ENCODE assay signal across 30 cellular contexts in the genomic region with DNA sequence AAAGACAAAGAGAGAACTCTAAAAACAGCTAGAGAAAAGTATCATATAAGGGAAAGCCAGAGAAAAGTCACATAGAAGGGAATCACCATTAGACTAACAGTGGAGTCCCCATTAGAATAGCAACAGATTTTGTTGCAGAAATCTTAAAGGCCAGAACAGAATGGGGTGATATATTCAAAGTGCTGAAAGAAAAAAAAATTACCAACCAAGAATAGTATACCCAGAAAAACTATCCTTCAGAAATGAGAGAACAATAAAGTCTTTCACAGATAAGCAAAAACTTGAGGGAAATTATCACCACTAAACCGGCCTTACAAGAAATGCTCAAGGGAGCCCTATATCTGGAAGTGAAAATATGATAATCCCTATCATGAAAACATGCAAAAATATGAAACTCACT. TPM values are rescaled to one million over a fixed set of nuclear protein-coding genes. Genes with fewer than 3 reads are reported as not detected.
A peak's percentile ranks its signal among the peaks of the same experiment; 100 is the strongest.
DNase-seq lines count a peak whose midpoint lies in the region; ATAC-seq, FAIRE-seq and TF ChIP-seq lines count a peak whose summit lies in the region.
"Had no signal": no experiment of that assay in that cellular context is flagged by ENCODE, and none has a peak within 500 bp of the region (broad histone marks: within the 10 kb centered on the region; RNA-seq: fewer than 3 reads in every experiment).

No MANE protein-coding gene starts in this region.

- H3K4me1 ChIP-seq in A549 (no peaks in the 10 kb centered on the region), HEK293 (ENCODE audit: control insufficient read depth, insufficient read depth, low read length) (no peaks in the 10 kb centered on the region)
- H3K4me1 ChIP-seq: BE2C, BLaER1, Caco-2 had no signal

- no peak for TF ChIP-seq EP300 in A549 (IDR thresholded peaks at IDR 0.05)

- no peaks in the 10 kb centered on the region for H3K36me3 ChIP-seq in HEK293 (ENCODE audit: control insufficient read depth in 2 of 2, insufficient read depth in 1 of 2, low read length in 2 of 2)
- H3K36me3 ChIP-seq: BE2C had no signal

- CTCF ChIA-PET in A549 (lab: Yijun Ruan, JAX) (interaction anchor here (0.6 to 4.0 kb wide), 5 partner anchors 15 to 257 kb away, joined by 3 to 28 read pairs (median 3); no protein-coding TSS in a partner anchor), HEK293 (lab: Yijun Ruan, JAX) (interaction anchor here (1.0 kb wide), 1 partner anchor 426 kb away, joined by 3 read pairs; no protein-coding TSS in a partner anchor)

- no peak for ATAC-seq in A549
- ATAC-seq: CD8-positive, alpha-beta T cell had no signal

- no peak overlapping the region for H3K4me2 ChIP-seq in A549
- H3K4me2 ChIP-seq: BLaER1; BLaER1 treated with 17β-estradiol and CSF1 and Interleukin-3, amounts not matched to agents 10 nM and 100 nM had no signal

- POLR2A ChIA-PET in A549 (lab: Yijun Ruan, JAX) (no interaction called here), HEK293 (lab: Yijun Ruan, JAX) (no interaction called here)

- TF ChIP-seq CTCF in A549 (IDR thresholded peaks at IDR 0.05), result no peak
- no peak for TF ChIP-seq CTCF in HEK293 (tag by site-specific recombination; IDR thresholded peaks at IDR 0.05)

- H3K9me3 ChIP-seq in A549, result peaks cover 33% of the 10 kb centered on the region
- H3K9me3 ChIP-seq in HEK293 (ENCODE audit: control insufficient read depth, insufficient read depth, low read depth, low read length), result no peaks in the 10 kb centered on the region; the same call in 1 of the 2 replicates
- H3K9me3 ChIP-seq: BE2C had no signal

- H3K27ac ChIP-seq in A549, result no peak overlapping the region
- no peak overlapping the region for H3K27ac ChIP-seq in HEK293 (ENCODE audit: extremely low read depth, low read depth, low read length)
- H3K27ac ChIP-seq: 22Rv1; BLaER1; BLaER1 treated with 17β-estradiol and CSF1 and Interleukin-3, amounts not matched to agents 10 nM and 100 nM; C4-2B had no signal

- no peak for TF ChIP-seq RAD21 in A549 (conservative IDR thresholded peaks at IDR 0.05 in 1 of 2, IDR thresholded peaks at IDR 0.05 in 1 of 2)

- DNase-seq in A549 (ENCODE audit: low read depth in 1 of 2, low spot score in 1 of 2) (no peak), G401 (ENCODE audit: low spot score) (no peak), ACHN (no peak)
- DNase-seq: 8988T; AML-193; BE2C; C1 segment of cervical spinal cord; Caco-2; Calu3; CD4-positive, alpha-beta memory T cell; CD4-positive, alpha-beta T cell; CD4-positive, CD25-positive, alpha-beta regulatory T cell; CD8-positive, alpha-beta memory T cell; CD8-positive, alpha-beta T cell; COR-L47; DMS 273 treated with DMSO at 0.1 percent for 48 hours; DMS153; DMS53; DMS79; DMS79 treated with DMSO at 0.1 percent for 48 hours; DND-41; EL had no signal

- 7% methylated on average over 1 of the region's 1 CpG for WGBS in A549 (ENCODE audit: missing lambda C conversion rate)

- peak; percentile 89 for FAIRE-seq in A549 (lab: Jason Lieb, UNC)
- FAIRE-seq: A204.1, D721Med, G401.6 had no signal

- TF ChIP-seq POLR2A in A549 (IDR thresholded peaks at IDR 0.05; ENCODE audit: low read length), result no peak

- in situ Hi-C loops in G401 (cut with HindIII; ENCODE audit: low sequenced_read_pairs) (no loop called here), ACHN (cut with HindIII; ENCODE audit: low pct_ligation_motif_present, low pct_unique_long_range_greater_than_20kb, low sequenced_read_pairs) (no loop called here)

- no peak overlapping the region for H3K4me3 ChIP-seq in A549
- H3K4me3 ChIP-seq in HEK293 (ENCODE audit: low read depth, low read length), result no peak overlapping the region
- H3K4me3 ChIP-seq: BLaER1; BLaER1 treated with 17β-estradiol and CSF1 and Interleukin-3, amounts not matched to agents 10 nM and 100 nM had no signal

TF ChIP-seq in A549, 52 proteins besides CTCF, POLR2A, EP300 and RAD21:
- no peak for TF ChIP-seq MAX (IDR thresholded peaks at IDR 0.05)
- TF ChIP-seq CBX8 (IDR thresholded peaks at IDR 0.05), result no peak
- no peak for TF ChIP-seq POLR2AphosphoS2 (conservative IDR thresholded peaks at IDR 0.05; ENCODE audit: low read length)
- no peak for TF ChIP-seq BHLHE40 (IDR thresholded peaks at IDR 0.05; ENCODE audit: low read depth, low read length)
- TF ChIP-seq, protein P1, sequence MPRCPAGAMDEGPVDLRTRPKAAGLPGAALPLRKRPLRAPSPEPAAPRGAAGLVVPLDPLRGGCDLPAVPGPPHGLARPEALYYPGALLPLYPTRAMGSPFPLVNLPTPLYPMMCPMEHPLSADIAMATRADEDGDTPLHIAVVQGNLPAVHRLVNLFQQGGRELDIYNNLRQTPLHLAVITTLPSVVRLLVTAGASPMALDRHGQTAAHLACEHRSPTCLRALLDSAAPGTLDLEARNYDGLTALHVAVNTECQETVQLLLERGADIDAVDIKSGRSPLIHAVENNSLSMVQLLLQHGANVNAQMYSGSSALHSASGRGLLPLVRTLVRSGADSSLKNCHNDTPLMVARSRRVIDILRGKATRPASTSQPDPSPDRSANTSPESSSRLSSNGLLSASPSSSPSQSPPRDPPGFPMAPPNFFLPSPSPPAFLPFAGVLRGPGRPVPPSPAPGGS (IDR thresholded peaks at IDR 0.05), result no peak
- TF ChIP-seq JUNB (IDR thresholded peaks at IDR 0.05), result no peak

TF ChIP-seq in HEK293, 187 proteins besides CTCF, POLR2A, EP300 and RAD21:
- TF ChIP-seq ZNF621 (tag by site-specific recombination; IDR thresholded peaks at IDR 0.05) (no peak), SETDB1 (IDR thresholded peaks at IDR 0.05; ENCODE audit: insufficient read length, low read length) (peak; percentile 99), TRIM28 (IDR thresholded peaks at IDR 0.05; ENCODE audit: borderline replicate concordance, low read length) (0 out of 2 replicates have a peak, but pooled peaks have one; percentile 77)
TF ChIP-seq in HEK293: peak in this region for 2.

RNA-seq across cellular contexts. Expression of gene NSRP1, which starts 51.9 kb away (rescaled TPM):
- polyA plus RNA-seq in A549 (2011; rRNA removed), result 25.2 and 30.9 TPM in 2 replicates
- 17.1 and 21.7 TPM in 2 replicates for polyA plus RNA-seq in A549 (2012; cell fraction: cytosol; rRNA removed)
- polyA plus RNA-seq in A549 (2012; cell fraction: nucleus; rRNA removed), result 9.0 and 13.0 TPM in 2 replicates
- 39.6 to 41.1 TPM (median 39.6 TPM) in 3 replicates for polyA plus RNA-seq in A549 (2017; fragmentation: RNase III; extraction: RNeasy Plus Mini Kit Qiagen cat#74134 plus additional on column Dnase treatment)
- polyA minus RNA-seq in A549 (2011; rRNA and poly(A)+ RNA removed), result 11.8 and 13.9 TPM in 2 replicates
- total RNA-seq in G401 (2014; rRNA removed; shearing (Covaris generic)), result 0.98 and 6.1 TPM in 2 replicates
